Comparison of ENCODE assay signal across 16 cellular contexts in genomic region chr14:94685166-94685581, GRCh38.
DNase-seq lines count a peak whose midpoint lies in the region; TF ChIP-seq lines count a peak whose summit lies in the region.
"Had no signal": no experiment of that assay in that cellular context is flagged by ENCODE, and none has a peak within 500 bp of the region (broad histone marks: within the 10 kb centered on the region; RNA-seq: fewer than 3 reads in every experiment).

No MANE protein-coding gene starts in this region.

- H3K27me3 Mint-ChIP-seq in neural progenitor cell (ENCODE audit: insufficient read depth, low read depth) (peaks cover 18% of the 10 kb centered on the region), MCF 10A (ENCODE audit: insufficient read depth, unreplicated experiment) (no peaks in the 10 kb centered on the region)

- no peaks in the 10 kb centered on the region for H3K36me3 Mint-ChIP-seq in neural progenitor cell
- H3K36me3 Mint-ChIP-seq in MCF 10A (ENCODE audit: insufficient read depth, unreplicated experiment), result peaks cover 6% of the 10 kb centered on the region
- H3K36me3 Mint-ChIP-seq: CD14-positive monocyte, immature natural killer cell had no signal

- H3K27ac Mint-ChIP-seq in neural progenitor cell (no peak overlapping the region), MCF 10A (ENCODE audit: low read depth, unreplicated experiment) (no peak overlapping the region)
- H3K27ac Mint-ChIP-seq: CD14-positive monocyte, immature natural killer cell had no signal

- intact Hi-C loops in MCF 10A (cut with micrococcal nuclease), result loop anchor here (10.0 kb wide), 1 partner anchor 550 kb away; no protein-coding TSS in a partner anchor

- H3K79me2 ChIP-seq in neural progenitor cell (ENCODE audit: low read depth), result no peaks in the 10 kb centered on the region

- H3F3A ChIP-seq in neural progenitor cell (ENCODE audit: low read depth), result peaks cover 8% of the 10 kb centered on the region

- H3K4me2 ChIP-seq in neural progenitor cell, result no peak overlapping the region

- H3K27ac ChIP-seq in VCaP (no peak overlapping the region), neural progenitor cell (no peak overlapping the region)
- H3K27ac ChIP-seq: right atrium auricular region, testis had no signal

- H3K9ac ChIP-seq in neural progenitor cell, result no peak overlapping the region

- H3K27me3 ChIP-seq in neural progenitor cell, result peaks cover 14% of the 10 kb centered on the region
- H3K27me3 ChIP-seq: right atrium auricular region, testis had no signal

- H3K4me1 Mint-ChIP-seq in neural progenitor cell (peaks cover 24% of the 10 kb centered on the region), MCF 10A (ENCODE audit: insufficient read depth, unreplicated experiment) (no peaks in the 10 kb centered on the region)
- H3K4me1 Mint-ChIP-seq: immature natural killer cell had no signal

- CTCF ChIA-PET in MCF 10A (lab: Yijun Ruan, JAX), result interaction anchor here (1.3 to 1.4 kb wide), 2 partner anchors 14 to 86 kb away, joined by 3 read pairs; no protein-coding TSS in a partner anchor

- TF ChIP-seq CTCF in LNCaP clone FGC (IDR thresholded peaks at IDR 0.05; ENCODE audit: control insufficient read depth, extremely low read depth, insufficient read depth), result peak; percentile 43
- peak; percentile 38 for TF ChIP-seq CTCF in VCaP (conservative IDR thresholded peaks at IDR 0.05)
- TF ChIP-seq CTCF in neural progenitor cell (IDR thresholded peaks at IDR 0.05), result peak; percentile 29
- TF ChIP-seq CTCF in MCF 10A (IDR thresholded peaks at IDR 0.05; ENCODE audit: unreplicated experiment), result no peak

- H3K4me3 ChIP-seq in LNCaP clone FGC (ENCODE audit: low read depth, low read length) (no peak overlapping the region), neural progenitor cell (no peak overlapping the region)
- H3K4me3 ChIP-seq: right atrium auricular region, testis had no signal

- H3K4me3 Mint-ChIP-seq in neural progenitor cell (no peak overlapping the region), MCF 10A (ENCODE audit: unreplicated experiment) (no peak overlapping the region)
- H3K4me3 Mint-ChIP-seq: CD14-positive monocyte, immature natural killer cell had no signal

- no peaks in the 10 kb centered on the region for H4K20me1 ChIP-seq in neural progenitor cell (ENCODE audit: low read depth)

- no peaks in the 10 kb centered on the region for H3K9me3 ChIP-seq in neural progenitor cell (ENCODE audit: low read depth)
- H3K9me3 ChIP-seq: right atrium auricular region, testis had no signal

- no peaks in the 10 kb centered on the region for H3K9me3 Mint-ChIP-seq in neural progenitor cell
- H3K9me3 Mint-ChIP-seq in MCF 10A (ENCODE audit: unreplicated experiment), result no peaks in the 10 kb centered on the region
- H3K9me3 Mint-ChIP-seq: immature natural killer cell had no signal

- no peaks in the 10 kb centered on the region for H3K36me3 ChIP-seq in neural progenitor cell
- H3K36me3 ChIP-seq: right atrium auricular region had no signal

- DNase-seq in NCI-H748 (lab: John Stamatoyannopoulos, UW; ENCODE audit: unreplicated experiment) (peak; percentile 37), NCI-H748 treated with DMSO at 0.1 percent for 48 hours (lab: John Stamatoyannopoulos, UW) (no peak), LNCaP clone FGC (ENCODE audit: low read depth) (no peak), neural progenitor cell (ENCODE audit: low spot score) (peak; percentile 41), Ammon's horn (ENCODE audit: low spot score) (no peak), dedifferentiated amniotic fluid mesenchymal stem cell (ENCODE audit: extremely low spot score) (no peak), MCF 10A (ENCODE audit: unreplicated experiment) (no peak)
- DNase-seq: activated naive CD4-positive, alpha-beta T cell treated with Interleukin-2 at 50 U/mL for 16 hours; central memory CD4-positive, alpha-beta T cell; immature natural killer cell; NCI-H2081 treated with DMSO at 0.1 percent for 48 hours; stimulated activated CD4-positive, alpha-beta T cell treated with anti-CD3 and anti-CD28 coated beads, Interleukin-15, amount 100 ng/mL, for 24 hours; testis had no signal

- POLR2A ChIA-PET in MCF 10A (lab: Yijun Ruan, JAX), result no interaction called here

- peaks cover 12% of the 10 kb centered on the region for H3K4me1 ChIP-seq in neural progenitor cell
- H3K4me1 ChIP-seq: testis had no signal

- H2AFZ ChIP-seq in neural progenitor cell (replicated peaks), result no peak overlapping the region

- BruUV-seq in MCF 10A (replicated peaks; lab: Mats Ljungman, UMichigan), result no TSS peak

Comparison
In these comparisons a context has a peak if more than half of its experiments do, and no peak if none do; other contexts are left out.
1. DNase-seq: peak in NCI-H748 (single experiment) and neural progenitor cell (single experiment); none in NCI-H748 treated with DMSO at 0.1 percent for 48 hours (single experiment), LNCaP clone FGC (single experiment), Ammon's horn (single experiment), dedifferentiated amniotic fluid mesenchymal stem cell (single experiment) and MCF 10A (single experiment).